In the genomic region with DNA sequence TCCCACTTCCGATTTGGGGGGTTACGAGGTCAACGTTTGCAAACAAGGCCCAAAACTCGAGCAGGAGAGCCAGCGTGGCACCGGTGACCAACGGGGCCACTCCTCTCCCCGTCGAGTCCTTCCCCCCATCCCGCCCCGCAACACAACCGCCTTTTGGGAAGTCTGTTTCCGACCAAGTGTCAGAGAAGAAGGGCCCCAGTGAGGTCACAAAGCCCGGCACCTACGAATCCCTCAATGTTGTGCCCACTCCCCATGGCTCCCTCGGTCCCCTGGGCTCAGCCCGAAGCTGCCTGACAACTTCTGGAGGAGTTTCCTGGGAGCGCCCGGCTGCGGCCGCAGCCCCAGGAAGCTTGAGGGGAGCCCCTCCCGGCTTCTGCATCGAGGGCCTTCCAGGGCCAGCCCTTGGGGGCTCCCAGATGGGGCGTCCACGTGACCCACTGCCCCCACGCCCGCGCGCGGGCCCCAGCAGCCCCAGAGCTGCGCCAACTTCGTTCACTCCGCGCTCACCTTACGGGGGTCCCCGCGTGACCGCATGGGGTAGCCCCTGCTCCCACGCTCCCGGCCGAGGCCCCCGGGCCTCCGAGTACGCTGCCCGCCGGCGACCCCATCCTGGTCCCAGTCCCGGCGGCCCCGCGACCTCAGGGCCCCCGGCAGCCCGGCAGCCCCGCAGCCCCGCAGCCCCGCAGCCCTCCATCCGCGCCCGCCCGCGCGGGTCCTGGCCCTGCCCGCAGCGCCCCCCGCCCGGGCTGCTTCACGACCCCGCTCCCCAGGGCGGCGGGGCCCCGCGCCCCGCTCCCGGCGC, we compare ENCODE assay signal across 8 cellular contexts. TPM values are rescaled to one million over a fixed set of nuclear protein-coding genes. Genes with fewer than 3 reads are reported as not detected.
DNase-seq lines count a peak whose midpoint lies in the region; ATAC-seq and TF ChIP-seq lines count a peak whose summit lies in the region.

No MANE protein-coding gene starts in this region.

- H3K9me3 Mint-ChIP-seq in HFFc6, result no peaks in the 10 kb centered on the region
- no peaks in the 10 kb centered on the region for H3K9me3 Mint-ChIP-seq in effector memory CD8-positive, alpha-beta T cell

- H3K4me3 Mint-ChIP-seq in HFFc6, result peak overlapping the region; percentile 98
- H3K4me3 Mint-ChIP-seq in effector memory CD8-positive, alpha-beta T cell, result peak overlapping the region; percentile 75 to 77

- H3K9me3 ChIP-seq in SJSA1 (replicated peaks), result no peaks in the 10 kb centered on the region
- no peaks in the 10 kb centered on the region for H3K9me3 ChIP-seq in mononuclear cell (ENCODE audit: low read depth, low read length)

- H3K27me3 ChIP-seq in SJSA1 (replicated peaks), result no peaks in the 10 kb centered on the region
- H3K27me3 ChIP-seq in mononuclear cell (ENCODE audit: insufficient read depth, low read length), result no peaks in the 10 kb centered on the region

- under 1% methylated on average over 74 of the region's 75 CpGs for WGBS in urinary bladder

- H3K4me1 Mint-ChIP-seq in HFFc6 (ENCODE audit: low read depth), result peaks cover 28% of the 10 kb centered on the region
- peaks cover 4 to 16% of the 10 kb centered on the region in 2 donors for H3K4me1 Mint-ChIP-seq in effector memory CD8-positive, alpha-beta T cell (ENCODE audit: low read depth in 2 of 2)

- H3K36me3 Mint-ChIP-seq in HFFc6 (ENCODE audit: low read depth), result no peaks in the 10 kb centered on the region
- H3K36me3 Mint-ChIP-seq in effector memory CD8-positive, alpha-beta T cell (ENCODE audit: insufficient read depth), result peaks cover 7% of the 10 kb centered on the region

- H3K27ac ChIP-seq in SJSA1 (no peak overlapping the region), urinary bladder (ENCODE audit: low read depth) (peak overlapping the region; percentile 81)

- TF ChIP-seq CTCF in HFFc6 (IDR thresholded peaks at IDR 0.05), result no peak

- H3K27me3 Mint-ChIP-seq in HFFc6 (ENCODE audit: insufficient read depth), result peaks cover 5% of the 10 kb centered on the region; the same call in 1 of the 2 replicates
- no peaks in the 10 kb centered on the region for H3K27me3 Mint-ChIP-seq in effector memory CD8-positive, alpha-beta T cell

- H3K27ac Mint-ChIP-seq in HFFc6, result peak overlapping the region; percentile 99
- peak overlapping the region; percentile 41 to 70 for H3K27ac Mint-ChIP-seq in effector memory CD8-positive, alpha-beta T cell

- H3K36me3 ChIP-seq in SJSA1 (peaks cover 26% of the 10 kb centered on the region), urinary bladder (ENCODE audit: insufficient read depth) (no peaks in the 10 kb centered on the region)

- ATAC-seq in effector memory CD8-positive, alpha-beta T cell (replicated peaks), result peak; percentile 7

- DNase-seq in DMS 273 (lab: John Stamatoyannopoulos, UW; ENCODE audit: unreplicated experiment) (peak; percentile 65), DMS 273 treated with DMSO at 0.1 percent for 48 hours (lab: John Stamatoyannopoulos, UW) (no peak), HFFc6 (peak; percentile 19), SJSA1 (ENCODE audit: low read depth in 1 of 2, low spot score in 2 of 2) (peak in 1 of 2 experiments; percentile 33)
- no peak for DNase-seq in effector memory CD8-positive, alpha-beta T cell
- no peak for DNase-seq in stimulated activated CD4-positive, alpha-beta T cell treated with anti-CD3 and anti-CD28 coated beads, Interleukin-4, amount 100 ng/mL, for 24 hours

- H3K4me3 ChIP-seq in SJSA1 (peak overlapping the region; percentile 90), mononuclear cell (ENCODE audit: low read length) (peak overlapping the region; percentile 37), urinary bladder (ENCODE audit: low read depth, low read length) (peak overlapping the region; percentile 98)

- H3K4me1 ChIP-seq in SJSA1 (replicated peaks), result peaks cover 11% of the 10 kb centered on the region
- H3K4me1 ChIP-seq in mononuclear cell (ENCODE audit: insufficient read depth, low read length), result peaks cover 38% of the 10 kb centered on the region
- no peaks in the 10 kb centered on the region for H3K4me1 ChIP-seq in urinary bladder (ENCODE audit: insufficient read depth)

RNA-seq across cellular contexts. Expression of gene CDK2AP1, which starts 1.1 kb away (rescaled TPM):
- total RNA-seq in HFFc6 (2021; fragmentation: NEBNext Ultra II Directional; extraction: Animal tissue kit (Norgen Biotek cat#: 25700)), result 100 to 1,000 TPM; 325 to 389 (median 363) TPM
- 124 and 162 TPM in 2 replicates for total RNA-seq in SJSA1 (2014; rRNA removed; shearing (Covaris generic))
- total RNA-seq in mononuclear cell (42.3 TPM), urinary bladder (120 TPM)
- 97.3 TPM for polyA plus RNA-seq in urinary bladder

RNA-seq across cellular contexts. Expression of gene MTRFR, which starts 37.3 kb away (rescaled TPM):
- 1 to 10 TPM; 7.8 to 9.1 (median 8.8) TPM for total RNA-seq in HFFc6 (2021; fragmentation: NEBNext Ultra II Directional; extraction: Animal tissue kit (Norgen Biotek cat#: 25700))
- total RNA-seq in SJSA1 (2014; rRNA removed; shearing (Covaris generic)), result 10.3 and 14.2 TPM in 2 replicates
- total RNA-seq in mononuclear cell, result 27.6 TPM
- 16.4 TPM for total RNA-seq in urinary bladder
- 11.8 TPM for polyA plus RNA-seq in urinary bladder

RNA-seq across cellular contexts. Expression of gene MPHOSPH9, which starts 37.6 kb away (rescaled TPM):
- 10 to 100 TPM; 20.7 to 28.6 (median 24.4) TPM for total RNA-seq in HFFc6 (2021; fragmentation: NEBNext Ultra II Directional; extraction: Animal tissue kit (Norgen Biotek cat#: 25700))
- 77.6 and 142 TPM in 2 replicates for total RNA-seq in SJSA1 (2014; rRNA removed; shearing (Covaris generic))
- total RNA-seq in mononuclear cell (93.6 TPM), urinary bladder (88.8 TPM)
- 6.2 TPM for polyA plus RNA-seq in urinary bladder

Comparison
In these comparisons a context has a peak if more than half of its experiments do, and no peak if none do; other contexts are left out.
1. DNase-seq: peak in DMS 273 (single experiment) and HFFc6 (single experiment); none in DMS 273 treated with DMSO at 0.1 percent for 48 hours (single experiment), effector memory CD8-positive, alpha-beta T cell (0 of 3) and stimulated activated CD4-positive, alpha-beta T cell treated with anti-CD3 and anti-CD28 coated beads, Interleukin-4, amount 100 ng/mL, for 24 hours (single experiment).
2. H3K4me3 ChIP-seq: peak in every context shown above with its lines; median percentile 98 in urinary bladder; 90 in SJSA1; 37 in mononuclear cell.